8 cellular contexts compared by ENCODE assay signal in the genomic region with DNA sequence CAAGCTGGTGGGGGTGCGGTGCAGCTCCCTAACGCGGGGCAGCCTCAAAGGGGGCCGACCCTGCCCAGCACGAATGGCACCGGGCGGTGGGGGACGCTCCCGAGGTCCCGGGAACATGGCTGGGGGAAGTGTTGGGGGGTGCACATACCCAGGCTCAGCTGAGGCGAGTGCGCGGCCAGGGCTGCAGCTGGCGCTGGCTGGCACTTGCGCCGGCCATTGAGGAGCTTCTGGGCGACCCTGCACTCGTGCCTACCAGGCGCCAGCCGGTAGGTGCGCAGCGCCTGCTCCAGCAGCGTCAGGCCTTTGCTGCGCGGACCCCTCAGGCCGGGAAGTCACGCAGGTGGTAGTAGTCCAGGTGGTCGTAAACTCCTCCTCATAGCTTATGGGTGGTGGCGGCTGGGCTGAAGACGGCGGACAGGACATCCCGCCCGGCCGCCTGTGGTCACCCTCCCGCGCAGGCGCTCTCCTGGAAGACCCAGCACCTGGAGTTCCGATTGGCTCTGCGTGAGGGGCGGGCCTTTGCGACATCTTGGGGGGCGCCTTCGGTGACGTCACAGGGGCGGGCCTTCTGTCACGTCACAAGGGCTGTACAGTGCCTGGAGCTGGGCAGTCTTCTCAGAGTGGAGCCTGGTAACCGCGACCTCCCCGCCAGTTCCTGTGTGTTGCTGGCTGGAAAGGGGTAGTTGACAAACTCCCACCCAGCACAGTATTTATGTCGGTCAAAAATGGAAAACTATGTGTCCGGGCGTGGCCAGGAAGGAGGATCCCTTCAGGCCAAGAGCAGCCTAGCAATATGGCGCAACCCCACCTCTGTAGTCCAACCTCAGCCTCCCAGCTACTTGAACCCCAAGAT.
A peak's percentile ranks its signal among the peaks of the same experiment; 100 is the strongest.
DNase-seq lines count a peak whose midpoint lies in the region; ATAC-seq, FAIRE-seq and TF ChIP-seq lines count a peak whose summit lies in the region.
"Not testable (repeated sequence)": the region's sequence is repeated elsewhere in the genome, so short reads cannot be mapped to it uniquely, and the experiment has no call there.

No MANE protein-coding gene starts in this region.

- intact Hi-C loops in right cardiac atrium (cut with DNase I), result not testable (repeated sequence)

- peak; percentile 57; the same call in 1 of the 2 replicates for TF ChIP-seq POLR2A in GM12892 (IDR thresholded peaks at IDR 0.05; ENCODE audit: low read depth, low read length)

- H3K4me1 Mint-ChIP-seq in astrocyte (ENCODE audit: low read depth, unreplicated experiment), result not testable (repeated sequence)

- not testable (repeated sequence) for H3K36me3 Mint-ChIP-seq in astrocyte (ENCODE audit: low read depth, unreplicated experiment)

- not testable (repeated sequence) for H3K79me2 ChIP-seq in astrocyte (ENCODE audit: insufficient read depth, low read length)

- H3K36me3 ChIP-seq in astrocyte (ENCODE audit: insufficient read depth, low read length); urinary bladder (ENCODE audit: insufficient read depth): not testable (repeated sequence)

- H3K27me3 Mint-ChIP-seq in astrocyte (ENCODE audit: low read depth, unreplicated experiment), result not testable (repeated sequence)

- not testable (repeated sequence) for H3K9me3 ChIP-seq in astrocyte (ENCODE audit: insufficient read depth, low read depth, low read length); right cardiac atrium (ENCODE audit: control insufficient read depth, low read length)

- not testable (repeated sequence) for H3K27me3 ChIP-seq in astrocyte (ENCODE audit: insufficient read depth, low read length); right cardiac atrium (ENCODE audit: control insufficient read depth, insufficient read depth)

- H3K27ac Mint-ChIP-seq in astrocyte (ENCODE audit: unreplicated experiment), result not testable (repeated sequence)

- not testable (repeated sequence) for H4K20me1 ChIP-seq in astrocyte (ENCODE audit: insufficient read depth, low read length)

- peak overlapping the region; percentile 84 for H3K4me2 ChIP-seq in astrocyte (ENCODE audit: low read length)

- ATAC-seq in HG02763 (IDR thresholded peaks at IDR 0.05; ENCODE audit: unreplicated experiment), result peak; percentile 100
- peak; percentile 100 for ATAC-seq in right cardiac atrium

- FAIRE-seq in GM12892 (lab: Jason Lieb, UNC), result peak; percentile 87
- not testable (repeated sequence) for FAIRE-seq in astrocyte (lab: Jason Lieb, UNC)

- H3K4me3 ChIP-seq in astrocyte (ENCODE audit: insufficient read depth, low read depth, low read length) (peak overlapping the region; percentile 75), right cardiac atrium (ENCODE audit: low read length) (peak overlapping the region; percentile 45), urinary bladder (ENCODE audit: low read depth, low read length) (peak overlapping the region; percentile 64)

- not testable (repeated sequence) for H3K4me3 Mint-ChIP-seq in astrocyte (ENCODE audit: unreplicated experiment)

- H2AFZ ChIP-seq in astrocyte (ENCODE audit: low read depth, low read length), result peak overlapping the region; percentile 96

- not testable (repeated sequence) for TF ChIP-seq CTCF in astrocyte (IDR thresholded peaks at IDR 0.05; ENCODE audit: insufficient read depth, low read depth, low read length)

- not testable (repeated sequence) for H3K9me3 Mint-ChIP-seq in astrocyte (ENCODE audit: unreplicated experiment)

- H3K27ac ChIP-seq in astrocyte (ENCODE audit: low read depth, low read length) (peak overlapping the region; percentile 58), right cardiac atrium (ENCODE audit: low read length) (peak overlapping the region; percentile 75), urinary bladder (ENCODE audit: low read depth) (peak overlapping the region; percentile 78)

- DNase-seq in GM12892 (ENCODE audit: insufficient read length) (peak; percentile 62), NCI-H1417 treated with DMSO at 0.1 percent for 48 hours (lab: John Stamatoyannopoulos, UW) (peak; percentile 15), T-helper 9 cell (peak; percentile 89), astrocyte (ENCODE audit: low read depth) (peak; percentile 84), right cardiac atrium (peak; percentile 97 to 99 (median 98)), pulmonary artery endothelial cell (ENCODE audit: low read depth, low spot score) (peak; percentile 79)

- H3K4me1 ChIP-seq in astrocyte (ENCODE audit: insufficient read depth, low read length); right cardiac atrium (ENCODE audit: control insufficient read depth, insufficient read depth, low read length); urinary bladder (ENCODE audit: insufficient read depth): not testable (repeated sequence)

- H3K9ac ChIP-seq in astrocyte (ENCODE audit: low read length), result peak overlapping the region; percentile 82

- 3% methylated on average over 51 of the region's 53 CpGs for WGBS in right cardiac atrium
- WGBS in urinary bladder, result 8% methylated on average over 51 of the region's 53 CpGs

Comparison
In these comparisons a context has a peak if more than half of its experiments do, and no peak if none do; other contexts are left out.
1. Peak in every context shown above with its lines: DNase-seq, ATAC-seq, H3K4me3 ChIP-seq and H3K27ac ChIP-seq.
2. DNase-seq: peak in every context shown above with its lines; median percentile 98 in right cardiac atrium; 89 in T-helper 9 cell; 84 in astrocyte; 79 in pulmonary artery endothelial cell; 62 in GM12892; 15 in NCI-H1417 treated with DMSO at 0.1 percent for 48 hours.